ENCODE assay signal across 8 cellular contexts in the genomic region with DNA sequence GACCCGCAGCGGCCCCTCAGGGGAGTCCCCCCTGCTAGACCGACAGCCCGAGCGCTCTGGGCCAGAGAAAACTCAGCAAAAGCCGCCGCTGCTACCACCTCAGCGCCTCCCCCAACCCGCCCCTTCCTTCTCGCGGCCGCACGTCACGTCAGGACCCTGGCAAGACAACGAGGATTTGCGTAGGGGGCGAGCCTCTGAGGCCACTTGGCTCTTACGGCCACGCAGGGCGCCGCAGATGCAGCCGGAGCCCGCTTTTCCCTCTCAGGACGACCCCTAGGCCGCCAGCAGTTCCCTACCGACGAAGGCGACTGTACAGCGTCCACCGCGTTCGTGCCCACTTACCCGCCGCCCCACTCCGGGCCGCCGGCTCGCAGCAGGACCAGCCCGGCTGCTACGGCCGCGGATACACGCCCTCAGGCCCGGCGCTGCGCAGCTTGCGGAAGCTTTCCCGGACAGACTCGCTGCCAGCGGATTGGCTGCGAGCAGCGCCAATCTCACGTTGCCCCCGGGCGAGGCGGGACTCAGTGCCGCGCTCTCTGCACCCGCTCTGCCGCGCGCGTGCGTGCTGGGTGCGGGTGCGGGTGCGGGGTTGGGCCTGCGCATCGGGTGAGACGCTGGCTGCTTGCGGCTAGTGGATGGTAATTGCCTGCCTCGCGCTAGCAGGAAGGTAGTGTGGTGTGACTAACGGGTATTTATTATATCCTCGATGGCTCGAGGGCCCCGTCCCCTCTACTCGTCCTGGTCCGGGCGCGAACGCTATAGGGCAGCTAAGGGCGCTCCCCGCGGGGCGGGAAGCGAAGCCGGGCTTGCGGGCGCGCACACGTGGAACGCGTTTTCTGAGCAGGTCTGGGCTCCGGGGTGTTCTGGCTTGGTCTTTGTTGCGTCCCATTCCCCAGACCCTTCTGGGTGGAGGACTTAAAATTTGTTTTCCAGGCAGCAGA. TPM values are rescaled to one million over a fixed set of nuclear protein-coding genes. Genes with fewer than 3 reads are reported as not detected.
A peak's percentile ranks its signal among the peaks of the same experiment; 100 is the strongest.
DNase-seq lines count a peak whose midpoint lies in the region; ATAC-seq and TF ChIP-seq lines count a peak whose summit lies in the region.

TSS of gene ORMDL1 (minus strand) at position 413 of the 941 bp plus-strand sequence. CDS start 1,744 bp downstream, outside the sequence.
TSS of gene PMS1 (plus strand) at position 524 of the 941 bp plus-strand sequence. CDS start 7,360 bp downstream, outside the sequence.

- no peak for TF ChIP-seq CTCF in left lung (IDR thresholded peaks at IDR 0.05)

- peak; percentile 93 to 94 for ATAC-seq in CD4-positive, CD25-positive, alpha-beta regulatory T cell (ENCODE audit: low read depth in 2 of 2)
- ATAC-seq in GM19438 (IDR thresholded peaks at IDR 0.05; ENCODE audit: low read depth, unreplicated experiment) (peak; percentile 88), HG03571 (IDR thresholded peaks at IDR 0.05; ENCODE audit: unreplicated experiment) (peak; percentile 90), left lung (peak; percentile 99)

- no peaks in the 10 kb centered on the region for H3K27me3 ChIP-seq in CD4-positive, CD25-positive, alpha-beta regulatory T cell (ENCODE audit: control insufficient read depth, insufficient read depth, low read length)
- H3K27me3 ChIP-seq in left lung: no peaks in the 10 kb centered on the region

- peaks cover 38% of the 10 kb centered on the region for H3K4me1 ChIP-seq in CD4-positive, CD25-positive, alpha-beta regulatory T cell (ENCODE audit: control insufficient read depth, insufficient read depth, low read length, poor library complexity, severe bottlenecking)
- H3K4me1 ChIP-seq in left lung: peaks cover 7 to 49% of the 10 kb centered on the region in 2 donors

- peak within 1 kb of the TSS; percentile 94 to 95 (median 94) for H3K27ac Mint-ChIP-seq in CD4-positive, CD25-positive, alpha-beta regulatory T cell
- peak within 1 kb of the TSS; percentile 94 for H3K27ac Mint-ChIP-seq in dendritic cell treated with granulocyte-macrophage colony-stimulating factor and Interleukin-4, amounts not matched to agents 40 ng/mL and 50 ng/mL, for 4 days

- peak; percentile 90 to 98 (median 95) for DNase-seq in CD4-positive, CD25-positive, alpha-beta regulatory T cell
- DNase-seq in NCI-H774 (lab: John Stamatoyannopoulos, UW): peak; percentile 93
- DNase-seq in activated CD4-positive, alpha-beta T cell treated with anti-CD3 and anti-CD28 coated beads, Interleukin-2, amount 50 U/mL, for 4 hours: peak; percentile 87 to 89
- peak; percentile 96 to 99 for DNase-seq in left lung
- peak; percentile 89 for DNase-seq in stimulated activated CD4-positive, alpha-beta T cell treated with anti-CD3 and anti-CD28 coated beads, Interleukin-2, amount 100 ng/mL, for 4 hours (ENCODE audit: low read depth)

- H3K36me3 Mint-ChIP-seq in CD4-positive, CD25-positive, alpha-beta regulatory T cell: peaks cover 30% of the 10 kb centered on the region
- H3K36me3 Mint-ChIP-seq in dendritic cell treated with granulocyte-macrophage colony-stimulating factor and Interleukin-4, amounts not matched to agents 40 ng/mL and 50 ng/mL, for 4 days (ENCODE audit: low read depth): peaks cover 61% of the 10 kb centered on the region

- no peaks in the 10 kb centered on the region for H3K27me3 Mint-ChIP-seq in CD4-positive, CD25-positive, alpha-beta regulatory T cell
- no peaks in the 10 kb centered on the region for H3K27me3 Mint-ChIP-seq in dendritic cell treated with granulocyte-macrophage colony-stimulating factor and Interleukin-4, amounts not matched to agents 40 ng/mL and 50 ng/mL, for 4 days

- H3K4me1 Mint-ChIP-seq in CD4-positive, CD25-positive, alpha-beta regulatory T cell: peaks cover 39 to 63% (median 50%) of the 10 kb centered on the region in 4 donors
- peaks cover 54% of the 10 kb centered on the region for H3K4me1 Mint-ChIP-seq in dendritic cell treated with granulocyte-macrophage colony-stimulating factor and Interleukin-4, amounts not matched to agents 40 ng/mL and 50 ng/mL, for 4 days (ENCODE audit: low read depth)

- intact Hi-C loops in dendritic cell treated with granulocyte-macrophage colony-stimulating factor and Interleukin-4, amounts not matched to agents 40 ng/mL and 50 ng/mL, for 4 days (cut with micrococcal nuclease): loop anchor here (1.0 to 10.0 kb wide), 4 partner anchors 21 to 531 kb away; partner anchors contain the start of genes ASNSD1, HIBCH and WDR75
- intact Hi-C loops in left lung (cut with DNase I): no loop called here

- peaks cover 18% of the 10 kb centered on the region for H3K36me3 ChIP-seq in CD4-positive, CD25-positive, alpha-beta regulatory T cell (ENCODE audit: control insufficient read depth, insufficient read depth, low read length)
- H3K36me3 ChIP-seq in left lung: peaks cover 0 to 23% of the 10 kb centered on the region in 2 donors

- no peaks in the 10 kb centered on the region for H3K9me3 ChIP-seq in CD4-positive, CD25-positive, alpha-beta regulatory T cell (ENCODE audit: control insufficient read depth in 2 of 2, low read length in 2 of 2)
- H3K9me3 ChIP-seq in left lung: no peaks in the 10 kb centered on the region

- H3K27ac ChIP-seq in CD4-positive, CD25-positive, alpha-beta regulatory T cell (ENCODE audit: insufficient read depth, low read length, poor library complexity, severe bottlenecking): peak within 1 kb of the TSS; percentile 95
- H3K27ac ChIP-seq in left lung: peak within 1 kb of the TSS; percentile 95 to 97

- peak within 1 kb of the TSS; percentile 96 to 98 (median 97) for H3K4me3 Mint-ChIP-seq in CD4-positive, CD25-positive, alpha-beta regulatory T cell
- H3K4me3 Mint-ChIP-seq in dendritic cell treated with granulocyte-macrophage colony-stimulating factor and Interleukin-4, amounts not matched to agents 40 ng/mL and 50 ng/mL, for 4 days: peak within 1 kb of the TSS; percentile 94

- peak within 1 kb of the TSS; percentile 92 for H3K4me3 ChIP-seq in CD4-positive, CD25-positive, alpha-beta regulatory T cell (ENCODE audit: low read depth, low read length)
- peak within 1 kb of the TSS; percentile 61 to 79 for H3K4me3 ChIP-seq in left lung

- no peaks in the 10 kb centered on the region for H3K9me3 Mint-ChIP-seq in CD4-positive, CD25-positive, alpha-beta regulatory T cell
- H3K9me3 Mint-ChIP-seq in dendritic cell treated with granulocyte-macrophage colony-stimulating factor and Interleukin-4, amounts not matched to agents 40 ng/mL and 50 ng/mL, for 4 days: no peaks in the 10 kb centered on the region

RNA-seq across cellular contexts. Expression of gene ORMDL1, which starts in this region (rescaled TPM):
- 141 TPM for total RNA-seq in CD4-positive, CD25-positive, alpha-beta regulatory T cell
- 10 to 100 TPM; 81.4 to 97.2 (median 87.5) TPM for polyA plus RNA-seq in CD4-positive, CD25-positive, alpha-beta regulatory T cell
- total RNA-seq in left lung: 10 to 100 TPM; 55.3 to 56.8 TPM

RNA-seq across cellular contexts. Expression of gene PMS1, which starts in this region (rescaled TPM):
- 24.3 TPM for total RNA-seq in CD4-positive, CD25-positive, alpha-beta regulatory T cell
- 10 to 100 TPM; 10.1 to 12.7 (median 10.9) TPM for polyA plus RNA-seq in CD4-positive, CD25-positive, alpha-beta regulatory T cell
- 10 to 100 TPM; 25.4 to 28.4 TPM for total RNA-seq in left lung

Comparison
In these comparisons a context has a peak if more than half of its experiments do, and no peak if none do; other contexts are left out.
1. Peak in every context shown above with its lines: DNase-seq, ATAC-seq, H3K4me3 ChIP-seq and H3K27ac ChIP-seq.